Comparison of ENCODE assay signal across 15 cellular contexts in genomic region chr12:68447807-68448138, GRCh38.
DNase-seq lines count a peak whose midpoint lies in the region; ATAC-seq lines count a peak whose summit lies in the region.
"Had no signal": no experiment of that assay in that cellular context is flagged by ENCODE, and none has a peak within 500 bp of the region (broad histone marks: within the 10 kb centered on the region; RNA-seq: fewer than 3 reads in every experiment).

No MANE protein-coding gene starts in this region.

- H3K27me3 Mint-ChIP-seq in CD4-positive, alpha-beta memory T cell = no peaks in the 10 kb centered on the region
- H3K27me3 Mint-ChIP-seq in IgD-negative memory B cell = no peaks in the 10 kb centered on the region
- H3K27me3 Mint-ChIP-seq in natural killer cell treated with Interleukin-12 subunit alpha and Interleukin-12 subunit beta and Interleukin-15 and Interleukin-18, amount 100 ng/mL, for 72 hours = no peaks in the 10 kb centered on the region

- peak overlapping the region in 4 of 7 donors; percentile 27 to 91 (median 80) for H3K27ac Mint-ChIP-seq in CD4-positive, alpha-beta memory T cell
- peak overlapping the region; percentile 48 to 80 (median 63) for H3K27ac Mint-ChIP-seq in IgD-negative memory B cell
- H3K27ac Mint-ChIP-seq in natural killer cell treated with Interleukin-12 subunit alpha and Interleukin-12 subunit beta and Interleukin-15 and Interleukin-18, amount 100 ng/mL, for 72 hours = peak overlapping the region; percentile 89 to 96

- H3K27ac ChIP-seq in CD4-positive, alpha-beta memory T cell (ENCODE audit: low read depth, low read length) = no peak overlapping the region
- H3K27ac ChIP-seq: pancreas had no signal

- H3K9me3 ChIP-seq in CD4-positive, alpha-beta memory T cell (ENCODE audit: control insufficient read depth in 1 of 2, low read length in 2 of 2) = no peaks in the 10 kb centered on the region
- H3K9me3 ChIP-seq in adipocyte (ENCODE audit: control insufficient read depth, low read length) = peaks cover 15% of the 10 kb centered on the region
- H3K9me3 ChIP-seq: esophagus muscularis mucosa, pancreas had no signal

- intact Hi-C loops in CD4-positive, alpha-beta memory T cell (cut with micrococcal nuclease) = no loop called here

- H3K27me3 ChIP-seq in CD4-positive, alpha-beta memory T cell (ENCODE audit: insufficient read depth, low read length) = no peaks in the 10 kb centered on the region
- no peaks in the 10 kb centered on the region for H3K27me3 ChIP-seq in adipocyte (replicated peaks; ENCODE audit: control insufficient read depth, insufficient read depth, low read length)
- H3K27me3 ChIP-seq: esophagus muscularis mucosa, pancreas had no signal

- DNase-seq in CD4-positive, alpha-beta memory T cell = no peak
- DNase-seq in adipocyte (ENCODE audit: low read depth) (no peak), T-helper 9 cell (no peak), NCI-H1092 treated with DMSO at 0.1 percent for 48 hours (lab: John Stamatoyannopoulos, UW) (no peak), Ammon's horn (ENCODE audit: low spot score) (no peak)
- DNase-seq in natural killer cell treated with Interleukin-12 subunit alpha and Interleukin-12 subunit beta and Interleukin-15 and Interleukin-18, amount 100 ng/mL, for 72 hours (ENCODE audit: low spot score) = no peak
- DNase-seq: activated CD8-positive, alpha-beta memory T cell treated with anti-CD3 and anti-CD28 coated beads for 24 hours; amygdala; central memory CD4-positive, alpha-beta T cell; NCI-H1436; NCI-H2171 treated with DMSO at 0.1 percent for 48 hours; pancreas; RPMI8226 had no signal

- CTCF ChIA-PET in CD4-positive, alpha-beta memory T cell (lab: Charles Lee; ENCODE audit: partially characterized antibody) = interaction anchor here (1.4 kb wide), 1 partner anchor 12 kb away, joined by 3 read pairs; no protein-coding TSS in a partner anchor

- H3K36me3 ChIP-seq in CD4-positive, alpha-beta memory T cell (ENCODE audit: insufficient read depth, low read length) = no peaks in the 10 kb centered on the region
- no peaks in the 10 kb centered on the region for H3K36me3 ChIP-seq in adipocyte (ENCODE audit: control insufficient read depth, insufficient read depth, low read length, severe bottlenecking)
- H3K36me3 ChIP-seq: esophagus muscularis mucosa, pancreas had no signal

- peaks cover 62% of the 10 kb centered on the region for H3K4me1 ChIP-seq in CD4-positive, alpha-beta memory T cell (ENCODE audit: insufficient read depth, low read length)
- H3K4me1 ChIP-seq in adipocyte (ENCODE audit: control insufficient read depth, insufficient read depth, low read length) = peaks cover 51% of the 10 kb centered on the region

- H3K9me3 Mint-ChIP-seq in CD4-positive, alpha-beta memory T cell = peaks cover 0 to 11% (median 5%) of the 10 kb centered on the region in 8 donors
- peaks cover 0 to 3% (median 0%) of the 10 kb centered on the region in 3 donors for H3K9me3 Mint-ChIP-seq in IgD-negative memory B cell
- peaks cover 15% of the 10 kb centered on the region for H3K9me3 Mint-ChIP-seq in natural killer cell treated with Interleukin-12 subunit alpha and Interleukin-12 subunit beta and Interleukin-15 and Interleukin-18, amount 100 ng/mL, for 72 hours

- peaks cover 34 to 70% (median 61%) of the 10 kb centered on the region in 4 donors for H3K4me1 Mint-ChIP-seq in CD4-positive, alpha-beta memory T cell
- H3K4me1 Mint-ChIP-seq in IgD-negative memory B cell = peaks cover 51 to 71% (median 69%) of the 10 kb centered on the region in 3 donors
- peaks cover 82 to 96% of the 10 kb centered on the region in 2 donors for H3K4me1 Mint-ChIP-seq in natural killer cell treated with Interleukin-12 subunit alpha and Interleukin-12 subunit beta and Interleukin-15 and Interleukin-18, amount 100 ng/mL, for 72 hours (ENCODE audit: low read depth in 2 of 2)

- peak overlapping the region; percentile 23 for H3K9ac ChIP-seq in adipocyte (ENCODE audit: low read length)

- no peak for ATAC-seq in natural killer cell treated with Interleukin-12 subunit alpha and Interleukin-12 subunit beta and Interleukin-15 and Interleukin-18, amount 100 ng/mL, for 72 hours

- POLR2A ChIA-PET in CD4-positive, alpha-beta memory T cell (lab: Charles Lee; ENCODE audit: partially characterized antibody) = interaction anchor here (1.3 to 3.9 kb wide), 2 partner anchors 82 to 163 kb away, joined by 3 to 27 read pairs; partner anchors contain the start of gene RAP1B

- H3K36me3 Mint-ChIP-seq in CD4-positive, alpha-beta memory T cell = no peaks in the 10 kb centered on the region
- H3K36me3 Mint-ChIP-seq in IgD-negative memory B cell = no peaks in the 10 kb centered on the region
- H3K36me3 Mint-ChIP-seq in natural killer cell treated with Interleukin-12 subunit alpha and Interleukin-12 subunit beta and Interleukin-15 and Interleukin-18, amount 100 ng/mL, for 72 hours = peaks cover 19% of the 10 kb centered on the region

- H3K4me3 ChIP-seq in CD4-positive, alpha-beta memory T cell (ENCODE audit: low read length in 2 of 2) = no peak overlapping the region
- peak overlapping the region; percentile 29 for H3K4me3 ChIP-seq in adipocyte (ENCODE audit: low read length)
- H3K4me3 ChIP-seq: esophagus muscularis mucosa, pancreas had no signal

- peak overlapping the region in 5 of 8 donors; percentile 14 to 55 (median 45) for H3K4me3 Mint-ChIP-seq in CD4-positive, alpha-beta memory T cell
- H3K4me3 Mint-ChIP-seq in IgD-negative memory B cell = peak overlapping the region; percentile 50 to 90 (median 75)
- H3K4me3 Mint-ChIP-seq in natural killer cell treated with Interleukin-12 subunit alpha and Interleukin-12 subunit beta and Interleukin-15 and Interleukin-18, amount 100 ng/mL, for 72 hours = peak overlapping the region; percentile 82
